In the genomic region with DNA sequence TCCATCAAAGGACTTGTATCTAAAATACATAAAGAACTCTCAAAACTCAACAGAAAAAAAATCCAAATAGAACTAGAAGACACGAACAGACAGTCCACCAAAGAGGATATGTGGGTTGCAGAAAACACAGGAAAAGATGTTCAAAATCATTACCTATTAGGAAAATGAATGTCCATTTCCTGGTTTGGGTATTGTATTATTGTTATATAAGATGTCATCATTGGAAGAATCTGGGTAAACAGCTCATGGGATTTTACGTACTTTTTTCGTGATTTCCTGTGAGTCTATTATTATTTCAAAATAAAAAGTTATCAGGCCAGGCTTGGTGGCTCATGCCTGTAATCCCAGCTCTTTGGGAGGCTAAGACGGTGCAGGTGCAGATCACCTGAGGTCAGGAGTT, we compare ENCODE assay signal across 15 cellular contexts. TPM values are rescaled to one million over a fixed set of nuclear protein-coding genes. Genes with fewer than 3 reads are reported as not detected.
DNase-seq lines count a peak whose midpoint lies in the region; ATAC-seq and TF ChIP-seq lines count a peak whose summit lies in the region.
"Had no signal": no experiment of that assay in that cellular context is flagged by ENCODE, and none has a peak within 500 bp of the region (broad histone marks: within the 10 kb centered on the region; RNA-seq: fewer than 3 reads in every experiment).

No MANE protein-coding gene starts in this region.

- peaks cover 41% of the 10 kb centered on the region for H3K4me1 Mint-ChIP-seq in stimulated activated memory B cell treated with anti-CD40 and anti-IgM and Interleukin-4, amounts not matched to agents 10 μg/mL and 1 μg/mL and 100 μg/mL, for 72 hours
- H3K4me1 Mint-ChIP-seq in HFFc6 (ENCODE audit: low read depth): peaks cover 22% of the 10 kb centered on the region

- peak; percentile 0 for DNase-seq in activated CD8-positive, alpha-beta memory T cell treated with anti-CD3 and anti-CD28 coated beads, Interleukin-2, amount 50 U/mL, for 48 hours
- no peak for DNase-seq in activated CD8-positive, alpha-beta memory T cell treated with anti-CD3 and anti-CD28 coated beads for 24 hours
- DNase-seq in dermis microvascular lymphatic vessel endothelial cell (ENCODE audit: low read depth in 2 of 2) (peak; percentile 38 to 66), HFFc6 (no peak), NCI-H446 (lab: John Stamatoyannopoulos, UW) (no peak)
- DNase-seq: AML-193; Caco-2; Calu3; CD4-positive, alpha-beta T cell; CD8-positive, alpha-beta T cell; DMS79 treated with DMSO at 0.1 percent for 48 hours; GF-D8 had no signal

- TF ChIP-seq CTCF in HFFc6 (IDR thresholded peaks at IDR 0.05): no peak

- peak overlapping the region; percentile 53 for H3K27ac Mint-ChIP-seq in stimulated activated memory B cell treated with anti-CD40 and anti-IgM and Interleukin-4, amounts not matched to agents 10 μg/mL and 1 μg/mL and 100 μg/mL, for 72 hours
- no peak overlapping the region for H3K27ac Mint-ChIP-seq in HFFc6
- H3K27ac Mint-ChIP-seq: CD4-positive, alpha-beta T cell; CD8-positive, alpha-beta T cell had no signal

- ATAC-seq in stimulated activated memory B cell treated with anti-CD40 and anti-IgM and Interleukin-4, amounts not matched to agents 10 μg/mL and 1 μg/mL and 100 μg/mL, for 72 hours: no peak
- ATAC-seq: A549; CD8-positive, alpha-beta T cell had no signal

- no peaks in the 10 kb centered on the region for H3K36me3 Mint-ChIP-seq in stimulated activated memory B cell treated with anti-CD40 and anti-IgM and Interleukin-4, amounts not matched to agents 10 μg/mL and 1 μg/mL and 100 μg/mL, for 72 hours
- 0 out of 2 replicates have a peak, but pooled peaks cover 3% of the 10 kb centered on the region for H3K36me3 Mint-ChIP-seq in HFFc6 (ENCODE audit: low read depth)
- H3K36me3 Mint-ChIP-seq: CD8-positive, alpha-beta T cell had no signal

- H3K4me3 Mint-ChIP-seq in stimulated activated memory B cell treated with anti-CD40 and anti-IgM and Interleukin-4, amounts not matched to agents 10 μg/mL and 1 μg/mL and 100 μg/mL, for 72 hours: no peak overlapping the region
- no peak overlapping the region for H3K4me3 Mint-ChIP-seq in HFFc6
- H3K4me3 Mint-ChIP-seq: B cell; CD4-positive, alpha-beta T cell; CD8-positive, alpha-beta T cell had no signal

- peaks cover 5% of the 10 kb centered on the region for H3K27me3 Mint-ChIP-seq in stimulated activated memory B cell treated with anti-CD40 and anti-IgM and Interleukin-4, amounts not matched to agents 10 μg/mL and 1 μg/mL and 100 μg/mL, for 72 hours
- H3K27me3 Mint-ChIP-seq in HFFc6 (ENCODE audit: insufficient read depth): peaks cover 1% of the 10 kb centered on the region
- H3K27me3 Mint-ChIP-seq: CD4-positive, alpha-beta T cell had no signal

- no peaks in the 10 kb centered on the region for H3K9me3 Mint-ChIP-seq in stimulated activated memory B cell treated with anti-CD40 and anti-IgM and Interleukin-4, amounts not matched to agents 10 μg/mL and 1 μg/mL and 100 μg/mL, for 72 hours
- no peaks in the 10 kb centered on the region for H3K9me3 Mint-ChIP-seq in HFFc6
- H3K9me3 Mint-ChIP-seq: CD4-positive, alpha-beta T cell; CD8-positive, alpha-beta T cell had no signal

RNA-seq across cellular contexts. Expression of gene PI16, which starts 9.2 kb away (rescaled TPM):
- 0.13 TPM in 1 of 2 replicates, not detected in the other for total RNA-seq in dermis microvascular lymphatic vessel endothelial cell
- total RNA-seq in HFFc6 (2021; fragmentation: NEBNext Ultra II Directional; extraction: Animal tissue kit (Norgen Biotek cat#: 25700)): not detected
- total RNA-seq: Caco-2 had no signal

RNA-seq across cellular contexts. Expression of gene MTCH1, which starts 40.7 kb away (rescaled TPM):
- total RNA-seq in dermis microvascular lymphatic vessel endothelial cell: 179 and 239 TPM in 2 replicates
- 100 to 1,000 TPM; 263 to 301 (median 281) TPM for total RNA-seq in HFFc6 (2021; fragmentation: NEBNext Ultra II Directional; extraction: Animal tissue kit (Norgen Biotek cat#: 25700))

RNA-seq across cellular contexts. Expression of gene C6orf89, which starts 59.5 kb away (rescaled TPM):
- total RNA-seq in dermis microvascular lymphatic vessel endothelial cell: 18.7 and 21.4 TPM in 2 replicates
- total RNA-seq in HFFc6 (2021; fragmentation: NEBNext Ultra II Directional; extraction: Animal tissue kit (Norgen Biotek cat#: 25700)): 10 to 100 TPM; 71.3 to 89.2 (median 80.8) TPM

Comparison
In these comparisons a context has a peak if more than half of its experiments do, and no peak if none do; other contexts are left out.
1. DNase-seq: peak in activated CD8-positive, alpha-beta memory T cell treated with anti-CD3 and anti-CD28 coated beads, Interleukin-2, amount 50 U/mL, for 48 hours (single experiment) and dermis microvascular lymphatic vessel endothelial cell (2 of 2); none in activated CD8-positive, alpha-beta memory T cell treated with anti-CD3 and anti-CD28 coated beads for 24 hours (single experiment), HFFc6 (single experiment) and NCI-H446 (0 of 2).